1 cellular context compared by ENCODE assay signal in the genomic region with DNA sequence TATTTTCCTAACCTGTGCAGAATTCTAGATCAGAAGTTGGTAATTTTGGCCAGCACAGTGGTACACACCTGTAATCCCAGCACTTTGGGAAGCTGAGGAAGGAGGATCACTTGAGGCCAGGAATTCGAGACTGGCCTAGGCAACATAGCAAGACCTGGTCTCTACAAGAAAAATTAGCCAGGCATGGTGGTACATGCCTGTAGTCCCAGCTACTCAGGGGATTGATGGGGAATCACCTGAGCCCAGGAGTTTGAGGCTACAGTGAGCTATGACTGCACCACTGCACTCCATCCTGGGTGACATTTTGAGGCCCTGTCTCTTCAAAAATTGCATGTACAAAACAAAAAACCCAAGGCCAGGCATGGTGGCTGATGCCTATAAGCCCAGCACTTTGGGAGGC.
TF ChIP-seq lines count a peak whose summit lies in the region.

No MANE protein-coding gene starts in this region.

TF ChIP-seq in HCT116, 20 proteins besides CTCF, POLR2A, EP300 and RAD21:
- TF ChIP-seq, protein P1, sequence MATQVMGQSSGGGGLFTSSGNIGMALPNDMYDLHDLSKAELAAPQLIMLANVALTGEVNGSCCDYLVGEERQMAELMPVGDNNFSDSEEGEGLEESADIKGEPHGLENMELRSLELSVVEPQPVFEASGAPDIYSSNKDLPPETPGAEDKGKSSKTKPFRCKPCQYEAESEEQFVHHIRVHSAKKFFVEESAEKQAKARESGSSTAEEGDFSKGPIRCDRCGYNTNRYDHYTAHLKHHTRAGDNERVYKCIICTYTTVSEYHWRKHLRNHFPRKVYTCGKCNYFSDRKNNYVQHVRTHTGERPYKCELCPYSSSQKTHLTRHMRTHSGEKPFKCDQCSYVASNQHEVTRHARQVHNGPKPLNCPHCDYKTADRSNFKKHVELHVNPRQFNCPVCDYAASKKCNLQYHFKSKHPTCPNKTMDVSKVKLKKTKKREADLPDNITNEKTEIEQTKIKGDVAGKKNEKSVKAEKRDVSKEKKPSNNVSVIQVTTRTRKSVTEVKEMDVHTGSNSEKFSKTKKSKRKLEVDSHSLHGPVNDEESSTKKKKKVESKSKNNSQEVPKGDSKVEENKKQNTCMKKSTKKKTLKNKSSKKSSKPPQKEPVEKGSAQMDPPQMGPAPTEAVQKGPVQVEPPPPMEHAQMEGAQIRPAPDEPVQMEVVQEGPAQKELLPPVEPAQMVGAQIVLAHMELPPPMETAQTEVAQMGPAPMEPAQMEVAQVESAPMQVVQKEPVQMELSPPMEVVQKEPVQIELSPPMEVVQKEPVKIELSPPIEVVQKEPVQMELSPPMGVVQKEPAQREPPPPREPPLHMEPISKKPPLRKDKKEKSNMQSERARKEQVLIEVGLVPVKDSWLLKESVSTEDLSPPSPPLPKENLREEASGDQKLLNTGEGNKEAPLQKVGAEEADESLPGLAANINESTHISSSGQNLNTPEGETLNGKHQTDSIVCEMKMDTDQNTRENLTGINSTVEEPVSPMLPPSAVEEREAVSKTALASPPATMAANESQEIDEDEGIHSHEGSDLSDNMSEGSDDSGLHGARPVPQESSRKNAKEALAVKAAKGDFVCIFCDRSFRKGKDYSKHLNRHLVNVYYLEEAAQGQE (IDR thresholded peaks at IDR 0.05; ENCODE audit: low read depth), result no peak
- TF ChIP-seq EZH2 (IDR thresholded peaks at IDR 0.05) (no peak), TCF7L2 (IDR thresholded peaks at IDR 0.05; ENCODE audit: borderline replicate concordance, extremely low read depth, insufficient read depth, insufficient read length) (no peak), EZH2phosphoT487 (IDR thresholded peaks at IDR 0.05; ENCODE audit: borderline replicate concordance) (no peak), ELF1 (IDR thresholded peaks at IDR 0.05; ENCODE audit: borderline replicate concordance, low read depth) (no peak), SRF (IDR thresholded peaks at IDR 0.05; ENCODE audit: low read depth) (no peak), YY1 (IDR thresholded peaks at IDR 0.05; ENCODE audit: extremely low read depth, insufficient replicate concordance, low read depth, low read length) (no peak)
- TF ChIP-seq, protein P2, sequence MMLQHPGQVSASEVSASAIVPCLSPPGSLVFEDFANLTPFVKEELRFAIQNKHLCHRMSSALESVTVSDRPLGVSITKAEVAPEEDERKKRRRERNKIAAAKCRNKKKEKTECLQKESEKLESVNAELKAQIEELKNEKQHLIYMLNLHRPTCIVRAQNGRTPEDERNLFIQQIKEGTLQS (IDR thresholded peaks at IDR 0.05), result no peak
